In the genomic region with DNA sequence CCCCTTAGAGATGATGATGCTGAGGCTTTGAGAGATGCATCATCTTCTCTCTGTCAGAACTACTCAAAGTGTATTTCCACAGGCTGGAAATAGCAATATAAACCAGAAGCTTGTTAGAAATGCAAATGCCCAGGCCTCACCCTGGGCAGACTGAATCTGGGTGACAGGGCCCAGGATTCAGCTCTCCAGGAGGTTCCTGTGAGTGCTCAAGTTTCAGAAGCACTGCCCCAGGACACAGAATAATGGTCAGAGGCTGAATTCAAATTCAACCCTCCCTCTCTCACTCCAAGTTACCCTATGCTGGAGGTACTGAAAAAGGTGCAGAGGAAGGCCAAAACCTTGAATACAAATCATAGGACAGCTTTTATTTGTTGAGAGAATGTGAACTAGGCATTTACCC, we compare ENCODE assay signal across 18 cellular contexts.
"Had no signal": no experiment of that assay in that cellular context is flagged by ENCODE, and none has a peak within 500 bp of the region (broad histone marks: within the 10 kb centered on the region; RNA-seq: fewer than 3 reads in every experiment).

No MANE protein-coding gene starts in this region.

- DNase-seq: dorsolateral prefrontal cortex; effector CD8-positive, alpha-beta T cell; foreskin melanocyte; head of caudate nucleus; mammary epithelial cell; naive thymus-derived CD4-positive, alpha-beta T cell; nephron progenitor cell; spleen; stimulated activated CD4-positive, alpha-beta T cell treated with anti-CD3 and anti-CD28 coated beads, Interleukin-15, amount 100 ng/mL, for 24 hours; stimulated activated CD4-positive, alpha-beta T cell treated with anti-CD3 and anti-CD28 coated beads, Interleukin-1b, Interleukin-23, amount 100 ng/mL, for 48 hours; stimulated activated CD4-positive, alpha-beta T cell treated with anti-CD3 and anti-CD28 coated beads, Interleukin-4, amount 100 ng/mL, for 24 hours; tibial artery; upper lobe of left lung; uterus had no signal

- H3K27me3 ChIP-seq: hepatocyte, tibial artery, upper lobe of left lung, uterus had no signal

- H3K36me3 ChIP-seq: spleen, tibial artery, upper lobe of left lung, uterus had no signal

- H3K9me3 ChIP-seq: spleen, tibial artery, upper lobe of left lung, uterus had no signal

- ATAC-seq: left lobe of liver; naive thymus-derived CD4-positive, alpha-beta T cell; sciatic nerve; stimulated activated memory B cell treated with anti-CD40 and anti-IgM and Interleukin-4, amounts not matched to agents 10 μg/mL and 1 μg/mL and 100 μg/mL, for 72 hours had no signal

- H3K79me2 ChIP-seq: hepatocyte had no signal

- H3K27ac ChIP-seq: dorsolateral prefrontal cortex, hepatocyte, spleen, tibial artery, upper lobe of left lung, uterus had no signal

- H3K4me2 ChIP-seq: hepatocyte had no signal

- H3K4me1 ChIP-seq: spleen, upper lobe of left lung had no signal

- H3K4me3 ChIP-seq: dorsolateral prefrontal cortex, hepatocyte, spleen, tibial artery, upper lobe of left lung, uterus had no signal

- H2AFZ ChIP-seq: hepatocyte had no signal
